In genomic region chr14:24052656-24053547, GRCh38 we compare ENCODE assay signal across 8 cellular contexts. TPM values are rescaled to one million over a fixed set of nuclear protein-coding genes. Genes with fewer than 3 reads are reported as not detected.
DNase-seq lines count a peak whose midpoint lies in the region; ATAC-seq, FAIRE-seq and TF ChIP-seq lines count a peak whose summit lies in the region.

No MANE protein-coding gene starts in this region.

- dilution Hi-C loops in keratinocyte (cut with MboI; ENCODE audit: extremely low pct_ligation_motif_present, low sequenced_read_pairs), result no loop called here

- H3K9ac ChIP-seq in HUES6 (ENCODE audit: low read length) (no peak overlapping the region), keratinocyte (ENCODE audit: control insufficient read depth, extremely low read depth, insufficient read depth, low read length) (no peak overlapping the region)

- H3K4me1 ChIP-seq in HUES6 (ENCODE audit: control insufficient read depth, insufficient read depth, low read length) (peaks cover 14% of the 10 kb centered on the region), keratinocyte (ENCODE audit: control insufficient read depth, extremely low read depth, insufficient read depth, low read length) (peaks cover 7% of the 10 kb centered on the region)

- H3K79me2 ChIP-seq in keratinocyte (ENCODE audit: control insufficient read depth, insufficient read depth, low read length), result no peaks in the 10 kb centered on the region

- H3K27ac ChIP-seq in HUES6 (ENCODE audit: low read depth, low read length) (no peak overlapping the region), keratinocyte (ENCODE audit: control insufficient read depth, insufficient read depth, low read length) (no peak overlapping the region)

- H3K4me2 ChIP-seq in keratinocyte (ENCODE audit: control insufficient read depth, extremely low read depth, insufficient read depth, low read depth, low read length), result peak overlapping the region; percentile 86

- ATAC-seq in HG03108 (IDR thresholded peaks at IDR 0.05; ENCODE audit: unreplicated experiment), result no peak

- no peaks in the 10 kb centered on the region for H3K9me1 ChIP-seq in keratinocyte (ENCODE audit: control insufficient read depth, extremely low read depth, insufficient read depth, low read length)

- DNase-seq in activated T-cell treated with anti-CD3 and anti-CD28 coated beads for 4 hours (peak; percentile 53), keratinocyte (ENCODE audit: low read depth, low spot score) (no peak), DMS53 treated with DMSO at 0.1 percent for 48 hours (lab: John Stamatoyannopoulos, UW; ENCODE audit: unreplicated experiment) (no peak), LoVo (ENCODE audit: low spot score) (no peak), GM19240 (ENCODE audit: insufficient read length, low spot score) (no peak)
- peak; percentile 17 for DNase-seq in stimulated activated CD8-positive, alpha-beta memory T cell treated with anti-CD3 and anti-CD28 coated beads, Interleukin-12 subunit alpha, Interleukin-12 subunit beta, amount 100 ng/mL, for 1 hour (ENCODE audit: low read depth)

- no peak overlapping the region for H2AFZ ChIP-seq in keratinocyte (ENCODE audit: control insufficient read depth, low read length)

- H3K4me3 ChIP-seq in HUES6 (ENCODE audit: low read depth, low read length) (peak overlapping the region; percentile 95), keratinocyte (ENCODE audit: control insufficient read depth in 2 of 3, extremely low read depth in 1 of 3, insufficient read depth in 2 of 3, low read depth in 1 of 3, low read length in 3 of 3) (no peak overlapping the region)

- no peak for FAIRE-seq in keratinocyte (lab: Jason Lieb, UNC)

- H3K9me3 ChIP-seq in HUES6 (ENCODE audit: control insufficient read depth, insufficient read depth, low read depth, low read length) (no peaks in the 10 kb centered on the region), keratinocyte (ENCODE audit: control insufficient read depth, low read depth, low read length) (no peaks in the 10 kb centered on the region)

- H3K36me3 ChIP-seq in HUES6 (ENCODE audit: control insufficient read depth, insufficient read depth, low read length), result no peaks in the 10 kb centered on the region
- H3K36me3 ChIP-seq in keratinocyte (ENCODE audit: control insufficient read depth in 2 of 2, extremely low read depth in 1 of 2, insufficient read depth in 2 of 2, low read length in 2 of 2), result no peaks in the 10 kb centered on the region

- TF ChIP-seq CTCF in keratinocyte (optimal IDR thresholded peaks at IDR 0.05 in 1 of 3, IDR thresholded peaks at IDR 0.05 in 1 of 3, conservative IDR thresholded peaks at IDR 0.05 in 1 of 3; ENCODE audit: extremely low read depth in 1 of 3, insufficient read depth in 2 of 3, low read length in 3 of 3), result no peak

- H3K27me3 ChIP-seq in HUES6 (ENCODE audit: control insufficient read depth, insufficient read depth, low read length), result peaks cover 50% of the 10 kb centered on the region; the same call in 1 of the 2 replicates
- no peaks in the 10 kb centered on the region for H3K27me3 ChIP-seq in keratinocyte (ENCODE audit: control insufficient read depth, extremely low read depth, insufficient read depth, low read length)

- no peaks in the 10 kb centered on the region for H4K20me1 ChIP-seq in keratinocyte (ENCODE audit: control insufficient read depth, extremely low read depth, insufficient read depth, low read length)

RNA-seq across cellular contexts. Expression of gene CARMIL3, which starts 1.1 kb away (rescaled TPM):
- polyA plus RNA-seq in keratinocyte, result 0.02 to 0.76 TPM (median 0.12 TPM) in 3 replicates
- 2.3 TPM for polyA plus RNA-seq in keratinocyte (2011; ENCODE audit: low read depth)
- polyA plus RNA-seq in keratinocyte (2011; cell fraction: cytosol; rRNA removed), result 0.02 and 0.06 TPM in 2 replicates
- polyA plus RNA-seq in keratinocyte (2011; cell fraction: nucleus; rRNA removed), result 0.70 and 0.96 TPM in 2 replicates
- 0.03 and 2.9 TPM in 2 replicates for polyA plus RNA-seq in keratinocyte (2012; ENCODE audit: low replicate concordance)
- 0.63 TPM in 1 of 3 replicates, not detected in the others for polyA minus RNA-seq in keratinocyte
- not detected for polyA minus RNA-seq in keratinocyte (2011; cell fraction: cytosol; rRNA and poly(A)+ RNA removed)
- polyA minus RNA-seq in keratinocyte (2011; cell fraction: nucleus; rRNA and poly(A)+ RNA removed), result 0.11 and 0.31 TPM in 2 replicates

RNA-seq across cellular contexts. Expression of gene CPNE6, which starts 18.5 kb away (rescaled TPM):
- polyA plus RNA-seq in keratinocyte, result not detected in 3 replicates
- polyA plus RNA-seq in keratinocyte (2011; ENCODE audit: low read depth), result not detected
- not detected in 2 replicates for polyA plus RNA-seq in keratinocyte (2011; cell fraction: cytosol; rRNA removed)
- not detected in 2 replicates for polyA plus RNA-seq in keratinocyte (2011; cell fraction: nucleus; rRNA removed)
- polyA plus RNA-seq in keratinocyte (2012; ENCODE audit: low replicate concordance), result not detected in 2 replicates
- polyA minus RNA-seq in keratinocyte, result not detected in 3 replicates
- polyA minus RNA-seq in keratinocyte (2011; cell fraction: cytosol; rRNA and poly(A)+ RNA removed), result not detected
- polyA minus RNA-seq in keratinocyte (2011; cell fraction: nucleus; rRNA and poly(A)+ RNA removed), result not detected in 2 replicates

RNA-seq across cellular contexts. Expression of gene PCK2, which starts 41.2 kb away (rescaled TPM):
- polyA plus RNA-seq in keratinocyte, result 16.6 to 22.9 TPM (median 19.1 TPM) in 3 replicates
- 98.8 TPM for polyA plus RNA-seq in keratinocyte (2011; ENCODE audit: low read depth)
- polyA plus RNA-seq in keratinocyte (2011; cell fraction: cytosol; rRNA removed), result 9.0 and 15.3 TPM in 2 replicates
- polyA plus RNA-seq in keratinocyte (2011; cell fraction: nucleus; rRNA removed), result 21.3 and 25.2 TPM in 2 replicates
- polyA plus RNA-seq in keratinocyte (2012; ENCODE audit: low replicate concordance), result 19.1 and 100 TPM in 2 replicates
- polyA minus RNA-seq in keratinocyte, result 22.9 to 34.5 TPM (median 28.1 TPM) in 3 replicates
- 29.0 TPM for polyA minus RNA-seq in keratinocyte (2011; cell fraction: cytosol; rRNA and poly(A)+ RNA removed)
- 15.1 and 19.9 TPM in 2 replicates for polyA minus RNA-seq in keratinocyte (2011; cell fraction: nucleus; rRNA and poly(A)+ RNA removed)

Comparison
In these comparisons a context has a peak if more than half of its experiments do, and no peak if none do; other contexts are left out.
1. DNase-seq: peak in activated T-cell treated with anti-CD3 and anti-CD28 coated beads for 4 hours (single experiment) and stimulated activated CD8-positive, alpha-beta memory T cell treated with anti-CD3 and anti-CD28 coated beads, Interleukin-12 subunit alpha, Interleukin-12 subunit beta, amount 100 ng/mL, for 1 hour (single experiment); none in keratinocyte (single experiment), DMS53 treated with DMSO at 0.1 percent for 48 hours (single experiment), LoVo (single experiment) and GM19240 (single experiment).